Comparison of ENCODE assay signal across 1 cellular context in genomic region chr1:153805929-153806750, GRCh38.
TF ChIP-seq lines count a peak whose summit lies in the region.

No MANE protein-coding gene starts in this region.

TF ChIP-seq in SK-N-SH, 30 proteins besides CTCF, POLR2A, EP300 and RAD21 (continued from another document):
- TF ChIP-seq REST (IDR thresholded peaks at IDR 0.05; ENCODE audit: low read depth, low read length) (no peak), SIN3A (IDR thresholded peaks at IDR 0.05; ENCODE audit: borderline replicate concordance, low read depth, low read length) (no peak), NFIC (IDR thresholded peaks at IDR 0.05; ENCODE audit: borderline replicate concordance) (no peak), IRF3 (IDR thresholded peaks at IDR 0.05; ENCODE audit: low read depth, low read length) (no peak), TAF1 (IDR thresholded peaks at IDR 0.05; ENCODE audit: borderline replicate concordance, low read depth, low read length) (no peak), RCOR1 (IDR thresholded peaks at IDR 0.05; ENCODE audit: low read length) (no peak), EZH2phosphoT487 (IDR thresholded peaks at IDR 0.05; ENCODE audit: borderline replicate concordance, low read depth) (no peak), SMC3 (IDR thresholded peaks at IDR 0.05; ENCODE audit: low read depth, low read length) (no peak), JUND (IDR thresholded peaks at IDR 0.05) (no peak), YY1 (IDR thresholded peaks at IDR 0.05; ENCODE audit: low read depth) (no peak), MEF2A (IDR thresholded peaks at IDR 0.05; ENCODE audit: borderline replicate concordance, low read depth) (no peak), FOSL2 (IDR thresholded peaks at IDR 0.05; ENCODE audit: borderline replicate concordance, low read depth) (no peak), GATA2 (CRISPR knock-in tag; IDR thresholded peaks at IDR 0.05) (no peak), ELF1 (IDR thresholded peaks at IDR 0.05) (no peak)
